10 cellular contexts compared by ENCODE assay signal in the genomic region with DNA sequence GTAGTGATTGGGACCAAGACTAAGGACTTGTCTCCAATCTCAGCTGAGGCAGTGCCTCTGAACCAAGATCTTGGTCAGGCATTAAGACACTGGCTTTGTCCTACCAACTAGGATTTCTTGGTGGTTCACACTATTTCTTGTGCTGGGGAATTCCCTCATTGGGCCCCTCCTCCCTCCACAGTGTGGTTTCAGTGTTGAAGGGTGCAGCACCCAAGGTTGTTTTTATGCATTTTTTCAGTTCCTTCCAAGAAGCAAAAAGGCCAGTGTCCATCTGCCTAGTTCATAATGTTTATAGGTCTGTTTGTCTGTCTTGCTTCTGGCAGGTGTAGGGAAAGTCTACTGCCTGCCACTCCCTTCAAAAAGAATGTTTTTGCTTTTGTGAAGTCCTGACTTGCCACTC. TPM values are rescaled to one million over a fixed set of nuclear protein-coding genes. Genes with fewer than 3 reads are reported as not detected.
DNase-seq lines count a peak whose midpoint lies in the region; ATAC-seq lines count a peak whose summit lies in the region.
"Had no signal": no experiment of that assay in that cellular context is flagged by ENCODE, and none has a peak within 500 bp of the region (broad histone marks: within the 10 kb centered on the region; RNA-seq: fewer than 3 reads in every experiment).

No MANE protein-coding gene starts in this region.

- H3K4me1 Mint-ChIP-seq in CD4-positive, CD25-positive, alpha-beta regulatory T cell = peaks cover 4 to 25% (median 18%) of the 10 kb centered on the region in 4 donors
- H3K4me1 Mint-ChIP-seq in activated naive CD8-positive, alpha-beta T cell (ENCODE audit: low read depth) = peaks cover 23% of the 10 kb centered on the region

- H3K9me3 Mint-ChIP-seq in CD4-positive, CD25-positive, alpha-beta regulatory T cell = no peaks in the 10 kb centered on the region
- H3K9me3 Mint-ChIP-seq in activated naive CD8-positive, alpha-beta T cell (ENCODE audit: low read depth) = no peaks in the 10 kb centered on the region

- H3K4me3 Mint-ChIP-seq in CD4-positive, CD25-positive, alpha-beta regulatory T cell = peak overlapping the region in 3 of 4 donors; percentile 1 to 61 (median 20)
- H3K4me3 Mint-ChIP-seq in activated naive CD8-positive, alpha-beta T cell = peak overlapping the region; percentile 52

- H3K27me3 ChIP-seq in CD4-positive, CD25-positive, alpha-beta regulatory T cell (ENCODE audit: control insufficient read depth, insufficient read depth, low read length) = no peaks in the 10 kb centered on the region
- H3K27me3 ChIP-seq: ascending aorta, heart left ventricle had no signal

- H3K4me3 ChIP-seq in CD4-positive, CD25-positive, alpha-beta regulatory T cell (ENCODE audit: low read depth, low read length) = peak overlapping the region; percentile 56
- H3K4me3 ChIP-seq: ascending aorta, heart left ventricle had no signal

- peak in 1 of 3 donors; percentile 46 for DNase-seq in CD4-positive, CD25-positive, alpha-beta regulatory T cell
- DNase-seq in medulla oblongata (ENCODE audit: extremely low spot score) (no peak), NCI-H748 treated with DMSO at 0.1 percent for 48 hours (lab: John Stamatoyannopoulos, UW) (no peak), NCI-H1048 (lab: John Stamatoyannopoulos, UW) (no peak)
- DNase-seq: heart left ventricle had no signal

- H3K4me1 ChIP-seq in CD4-positive, CD25-positive, alpha-beta regulatory T cell (ENCODE audit: control insufficient read depth, insufficient read depth, low read length, poor library complexity, severe bottlenecking) = peaks cover 15% of the 10 kb centered on the region
- H3K4me1 ChIP-seq: ascending aorta had no signal

- no peaks in the 10 kb centered on the region for H3K9me3 ChIP-seq in CD4-positive, CD25-positive, alpha-beta regulatory T cell (ENCODE audit: control insufficient read depth in 2 of 2, low read length in 2 of 2)
- H3K9me3 ChIP-seq: ascending aorta, heart left ventricle had no signal

- peak overlapping the region; percentile 19 for H3K27ac ChIP-seq in CD4-positive, CD25-positive, alpha-beta regulatory T cell (ENCODE audit: insufficient read depth, low read length, poor library complexity, severe bottlenecking)
- H3K27ac ChIP-seq: ascending aorta, heart left ventricle had no signal

- H3K36me3 Mint-ChIP-seq in CD4-positive, CD25-positive, alpha-beta regulatory T cell = peaks cover 47% of the 10 kb centered on the region
- peaks cover 10% of the 10 kb centered on the region for H3K36me3 Mint-ChIP-seq in activated naive CD8-positive, alpha-beta T cell

- H3K27ac Mint-ChIP-seq in CD4-positive, CD25-positive, alpha-beta regulatory T cell = peak overlapping the region; percentile 42 to 82 (median 66)
- H3K27ac Mint-ChIP-seq in activated naive CD8-positive, alpha-beta T cell = no peak overlapping the region

- H3K27me3 Mint-ChIP-seq in CD4-positive, CD25-positive, alpha-beta regulatory T cell = no peaks in the 10 kb centered on the region
- H3K27me3 Mint-ChIP-seq in activated naive CD8-positive, alpha-beta T cell = no peaks in the 10 kb centered on the region

- peak; percentile 42 to 63 for ATAC-seq in CD4-positive, CD25-positive, alpha-beta regulatory T cell (ENCODE audit: low read depth in 2 of 2)
- peak; percentile 83 for ATAC-seq in GM19023 (IDR thresholded peaks at IDR 0.05; ENCODE audit: unreplicated experiment)
- peak; percentile 81 for ATAC-seq in HG03103 (IDR thresholded peaks at IDR 0.05; ENCODE audit: low read depth, unreplicated experiment)
- no peak for ATAC-seq in HG03565 (IDR thresholded peaks at IDR 0.05; ENCODE audit: unreplicated experiment)
- ATAC-seq: heart left ventricle had no signal

- H3K36me3 ChIP-seq in CD4-positive, CD25-positive, alpha-beta regulatory T cell (ENCODE audit: control insufficient read depth, insufficient read depth, low read length) = peaks cover 32% of the 10 kb centered on the region

RNA-seq across cellular contexts. Expression of a gene that starts 10.6 kb away (rescaled TPM):
- not detected for total RNA-seq in CD4-positive, CD25-positive, alpha-beta regulatory T cell
- not detected for polyA plus RNA-seq in CD4-positive, CD25-positive, alpha-beta regulatory T cell
- total RNA-seq: ascending aorta had no signal

RNA-seq across cellular contexts. Expression of a gene that starts 30.5 kb away (rescaled TPM):
- 2.0 TPM for total RNA-seq in CD4-positive, CD25-positive, alpha-beta regulatory T cell
- under 1 TPM; 0.17 to 0.59 (median 0.38) TPM for polyA plus RNA-seq in CD4-positive, CD25-positive, alpha-beta regulatory T cell
- total RNA-seq: ascending aorta had no signal
